In the genomic region with DNA sequence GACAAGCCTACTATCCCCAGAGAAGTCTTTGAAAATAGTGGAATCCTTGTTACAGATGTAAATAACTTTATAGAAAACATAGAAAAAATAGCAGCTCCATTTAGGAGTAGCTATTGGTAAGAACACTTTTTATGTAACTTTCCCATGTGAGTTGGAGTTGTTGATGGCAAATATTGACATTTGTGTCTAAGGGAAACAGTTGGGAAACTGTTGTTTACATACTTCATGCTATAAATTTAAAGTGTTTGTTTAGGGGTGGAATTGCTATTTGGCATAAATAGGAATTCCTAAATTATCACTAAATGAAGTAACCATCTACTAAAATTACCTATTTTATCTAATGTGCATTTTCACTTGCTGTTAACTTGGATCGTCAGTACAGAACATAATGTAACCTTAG, we compare ENCODE assay signal across 2 cellular contexts.
TF ChIP-seq lines count a peak whose summit lies in the region.

No MANE protein-coding gene starts in this region.

TF ChIP-seq in A549, 52 proteins besides CTCF, POLR2A, EP300 and RAD21 (continued from another document):
- TF ChIP-seq FOSB (CRISPR knock-in tag; IDR thresholded peaks at IDR 0.05) = 0 out of 2 replicates have a peak, but pooled peaks have one; percentile 21
- 0 out of 4 replicates have a peak, but pooled peaks of 1 of the 2 experiments have one; percentile 23 for TF ChIP-seq CEBPB (IDR thresholded peaks at IDR 0.05)
- TF ChIP-seq ZNF302 (CRISPR knock-in tag; IDR thresholded peaks at IDR 0.05) = no peak
- no peak for TF ChIP-seq MYC (IDR thresholded peaks at IDR 0.05; ENCODE audit: borderline replicate concordance, low read length)
- TF ChIP-seq, protein P1, sequence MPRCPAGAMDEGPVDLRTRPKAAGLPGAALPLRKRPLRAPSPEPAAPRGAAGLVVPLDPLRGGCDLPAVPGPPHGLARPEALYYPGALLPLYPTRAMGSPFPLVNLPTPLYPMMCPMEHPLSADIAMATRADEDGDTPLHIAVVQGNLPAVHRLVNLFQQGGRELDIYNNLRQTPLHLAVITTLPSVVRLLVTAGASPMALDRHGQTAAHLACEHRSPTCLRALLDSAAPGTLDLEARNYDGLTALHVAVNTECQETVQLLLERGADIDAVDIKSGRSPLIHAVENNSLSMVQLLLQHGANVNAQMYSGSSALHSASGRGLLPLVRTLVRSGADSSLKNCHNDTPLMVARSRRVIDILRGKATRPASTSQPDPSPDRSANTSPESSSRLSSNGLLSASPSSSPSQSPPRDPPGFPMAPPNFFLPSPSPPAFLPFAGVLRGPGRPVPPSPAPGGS (IDR thresholded peaks at IDR 0.05) = no peak

TF ChIP-seq in HepG2, 621 proteins besides CTCF, POLR2A, EP300 and RAD21 (continued from another document and continues in another):
- TF ChIP-seq RARA (CRISPR knock-in tag; IDR thresholded peaks at IDR 0.05) = peak; percentile 64
- TF ChIP-seq THAP11 (CRISPR knock-in tag; IDR thresholded peaks at IDR 0.05) = peak; percentile 21; the same call in 1 of the 2 replicates
- TF ChIP-seq, protein P2, sequence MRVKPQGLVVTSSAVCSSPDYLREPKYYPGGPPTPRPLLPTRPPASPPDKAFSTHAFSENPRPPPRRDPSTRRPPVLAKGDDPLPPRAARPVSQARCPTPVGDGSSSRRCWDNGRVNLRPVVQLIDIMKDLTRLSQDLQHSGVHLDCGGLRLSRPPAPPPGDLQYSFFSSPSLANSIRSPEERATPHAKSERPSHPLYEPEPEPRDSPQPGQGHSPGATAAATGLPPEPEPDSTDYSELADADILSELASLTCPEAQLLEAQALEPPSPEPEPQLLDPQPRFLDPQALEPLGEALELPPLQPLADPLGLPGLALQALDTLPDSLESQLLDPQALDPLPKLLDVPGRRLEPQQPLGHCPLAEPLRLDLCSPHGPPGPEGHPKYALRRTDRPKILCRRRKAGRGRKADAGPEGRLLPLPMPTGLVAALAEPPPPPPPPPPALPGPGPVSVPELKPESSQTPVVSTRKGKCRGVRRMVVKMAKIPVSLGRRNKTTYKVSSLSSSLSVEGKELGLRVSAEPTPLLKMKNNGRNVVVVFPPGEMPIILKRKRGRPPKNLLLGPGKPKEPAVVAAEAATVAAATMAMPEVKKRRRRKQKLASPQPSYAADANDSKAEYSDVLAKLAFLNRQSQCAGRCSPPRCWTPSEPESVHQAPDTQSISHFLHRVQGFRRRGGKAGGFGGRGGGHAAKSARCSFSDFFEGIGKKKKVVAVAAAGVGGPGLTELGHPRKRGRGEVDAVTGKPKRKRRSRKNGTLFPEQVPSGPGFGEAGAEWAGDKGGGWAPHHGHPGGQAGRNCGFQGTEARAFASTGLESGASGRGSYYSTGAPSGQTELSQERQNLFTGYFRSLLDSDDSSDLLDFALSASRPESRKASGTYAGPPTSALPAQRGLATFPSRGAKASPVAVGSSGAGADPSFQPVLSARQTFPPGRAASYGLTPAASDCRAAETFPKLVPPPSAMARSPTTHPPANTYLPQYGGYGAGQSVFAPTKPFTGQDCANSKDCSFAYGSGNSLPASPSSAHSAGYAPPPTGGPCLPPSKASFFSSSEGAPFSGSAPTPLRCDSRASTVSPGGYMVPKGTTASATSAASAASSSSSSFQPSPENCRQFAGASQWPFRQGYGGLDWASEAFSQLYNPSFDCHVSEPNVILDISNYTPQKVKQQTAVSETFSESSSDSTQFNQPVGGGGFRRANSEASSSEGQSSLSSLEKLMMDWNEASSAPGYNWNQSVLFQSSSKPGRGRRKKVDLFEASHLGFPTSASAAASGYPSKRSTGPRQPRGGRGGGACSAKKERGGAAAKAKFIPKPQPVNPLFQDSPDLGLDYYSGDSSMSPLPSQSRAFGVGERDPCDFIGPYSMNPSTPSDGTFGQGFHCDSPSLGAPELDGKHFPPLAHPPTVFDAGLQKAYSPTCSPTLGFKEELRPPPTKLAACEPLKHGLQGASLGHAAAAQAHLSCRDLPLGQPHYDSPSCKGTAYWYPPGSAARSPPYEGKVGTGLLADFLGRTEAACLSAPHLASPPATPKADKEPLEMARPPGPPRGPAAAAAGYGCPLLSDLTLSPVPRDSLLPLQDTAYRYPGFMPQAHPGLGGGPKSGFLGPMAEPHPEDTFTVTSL (CRISPR knock-in tag; IDR thresholded peaks at IDR 0.05; ENCODE audit: borderline replicate concordance) = peak; percentile 61; the same call in 1 of the 2 replicates
- TF ChIP-seq ZIK1 (CRISPR knock-in tag; IDR thresholded peaks at IDR 0.05; ENCODE audit: borderline replicate concordance, low read depth) = no peak
- TF ChIP-seq JUNB (CRISPR knock-in tag; IDR thresholded peaks at IDR 0.05; ENCODE audit: borderline replicate concordance) = no peak
- TF ChIP-seq ZNF451 (CRISPR knock-in tag; IDR thresholded peaks at IDR 0.05) = no peak
- peak; percentile 61 for TF ChIP-seq TBL1XR1 (IDR thresholded peaks at IDR 0.05; ENCODE audit: borderline replicate concordance, low read length, partially characterized antibody)
- no peak for TF ChIP-seq SMAD9 (CRISPR knock-in tag; IDR thresholded peaks at IDR 0.05)
- TF ChIP-seq KAT8 (CRISPR knock-in tag; IDR thresholded peaks at IDR 0.05) = no peak
- TF ChIP-seq, protein P3, sequence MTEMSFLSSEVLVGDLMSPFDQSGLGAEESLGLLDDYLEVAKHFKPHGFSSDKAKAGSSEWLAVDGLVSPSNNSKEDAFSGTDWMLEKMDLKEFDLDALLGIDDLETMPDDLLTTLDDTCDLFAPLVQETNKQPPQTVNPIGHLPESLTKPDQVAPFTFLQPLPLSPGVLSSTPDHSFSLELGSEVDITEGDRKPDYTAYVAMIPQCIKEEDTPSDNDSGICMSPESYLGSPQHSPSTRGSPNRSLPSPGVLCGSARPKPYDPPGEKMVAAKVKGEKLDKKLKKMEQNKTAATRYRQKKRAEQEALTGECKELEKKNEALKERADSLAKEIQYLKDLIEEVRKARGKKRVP (CRISPR knock-in tag; IDR thresholded peaks at IDR 0.05) = 0 out of 4 replicates have a peak, but pooled peaks of 1 of the 2 experiments have one; percentile 23
- no peak for TF ChIP-seq ZNF225 (CRISPR knock-in tag; IDR thresholded peaks at IDR 0.05)
- TF ChIP-seq SAFB2 (CRISPR knock-in tag; IDR thresholded peaks at IDR 0.05; ENCODE audit: borderline replicate concordance, low read depth) = no peak
- no peak for TF ChIP-seq ETV5 (CRISPR knock-in tag; IDR thresholded peaks at IDR 0.05; ENCODE audit: borderline replicate concordance)
- TF ChIP-seq, protein P4, sequence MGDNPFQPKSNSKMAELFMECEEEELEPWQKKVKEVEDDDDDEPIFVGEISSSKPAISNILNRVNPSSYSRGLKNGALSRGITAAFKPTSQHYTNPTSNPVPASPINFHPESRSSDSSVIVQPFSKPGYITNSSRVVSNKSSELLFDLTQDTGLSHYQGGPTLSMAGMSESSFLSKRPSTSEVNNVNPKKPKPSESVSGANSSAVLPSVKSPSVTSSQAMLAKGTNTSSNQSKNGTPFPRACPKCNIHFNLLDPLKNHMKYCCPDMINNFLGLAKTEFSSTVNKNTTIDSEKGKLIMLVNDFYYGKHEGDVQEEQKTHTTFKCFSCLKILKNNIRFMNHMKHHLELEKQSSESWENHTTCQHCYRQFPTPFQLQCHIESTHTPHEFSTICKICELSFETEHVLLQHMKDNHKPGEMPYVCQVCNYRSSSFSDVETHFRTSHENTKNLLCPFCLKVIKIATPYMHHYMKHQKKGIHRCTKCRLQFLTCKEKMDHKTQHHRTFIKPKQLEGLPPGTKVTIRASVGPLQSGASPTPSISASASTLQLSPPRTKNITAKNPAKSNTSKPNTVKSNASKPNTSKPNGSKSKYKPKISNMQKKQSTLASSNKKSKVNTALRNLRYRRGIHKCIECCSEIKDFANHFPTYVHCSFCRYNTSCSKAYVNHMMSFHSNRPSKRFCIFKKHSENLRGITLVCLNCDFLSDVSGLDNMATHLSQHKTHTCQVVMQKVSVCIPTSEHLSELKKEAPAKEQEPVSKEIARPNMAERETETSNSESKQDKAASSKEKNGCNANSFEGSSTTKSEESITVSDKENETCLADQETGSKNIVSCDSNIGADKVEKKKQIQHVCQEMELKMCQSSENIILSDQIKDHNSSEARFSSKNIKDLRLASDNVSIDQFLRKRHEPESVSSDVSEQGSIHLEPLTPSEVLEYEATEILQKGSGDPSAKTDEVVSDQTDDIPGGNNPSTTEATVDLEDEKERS (CRISPR knock-in tag; IDR thresholded peaks at IDR 0.05) = no peak
- peak; percentile 32; the same call in 1 of the 2 replicates for TF ChIP-seq LCORL (IDR thresholded peaks at IDR 0.05)
- no peak for TF ChIP-seq LCORL (CRISPR knock-in tag; IDR thresholded peaks at IDR 0.05)
- no peak for TF ChIP-seq ZNF121 (CRISPR knock-in tag; IDR thresholded peaks at IDR 0.05)
- peak; percentile 38; the same call in 1 of the 2 replicates for TF ChIP-seq NCOA2 (CRISPR knock-in tag; IDR thresholded peaks at IDR 0.05)
- TF ChIP-seq ZMYM2 (CRISPR knock-in tag; IDR thresholded peaks at IDR 0.05) = no peak
- TF ChIP-seq CEBPB (IDR thresholded peaks at IDR 0.05; ENCODE audit: borderline replicate concordance, low read depth, low read length) = peak; percentile 54; the same call in 1 of the 2 replicates
- peak; percentile 27; the same call in 1 of the 2 replicates for TF ChIP-seq SOX5 (CRISPR knock-in tag; IDR thresholded peaks at IDR 0.05; ENCODE audit: borderline replicate concordance)
- TF ChIP-seq, protein P5, sequence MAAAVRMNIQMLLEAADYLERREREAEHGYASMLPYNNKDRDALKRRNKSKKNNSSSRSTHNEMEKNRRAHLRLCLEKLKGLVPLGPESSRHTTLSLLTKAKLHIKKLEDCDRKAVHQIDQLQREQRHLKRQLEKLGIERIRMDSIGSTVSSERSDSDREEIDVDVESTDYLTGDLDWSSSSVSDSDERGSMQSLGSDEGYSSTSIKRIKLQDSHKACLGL (CRISPR knock-in tag; IDR thresholded peaks at IDR 0.05) = no peak
- peak; percentile 66; the same call in 1 of the 2 replicates for TF ChIP-seq TBX3 (IDR thresholded peaks at IDR 0.05; ENCODE audit: borderline replicate concordance)
- TF ChIP-seq GATAD2A (CRISPR knock-in tag; IDR thresholded peaks at IDR 0.05) = peak; percentile 62
- peak; percentile 95 for TF ChIP-seq FOXA3 (CRISPR knock-in tag; IDR thresholded peaks at IDR 0.05)
- no peak for TF ChIP-seq ZNF570 (CRISPR knock-in tag; IDR thresholded peaks at IDR 0.05; ENCODE audit: borderline replicate concordance)
- no peak for TF ChIP-seq ZSCAN29 (CRISPR knock-in tag; conservative IDR thresholded peaks at IDR 0.05)
- TF ChIP-seq, protein P6, sequence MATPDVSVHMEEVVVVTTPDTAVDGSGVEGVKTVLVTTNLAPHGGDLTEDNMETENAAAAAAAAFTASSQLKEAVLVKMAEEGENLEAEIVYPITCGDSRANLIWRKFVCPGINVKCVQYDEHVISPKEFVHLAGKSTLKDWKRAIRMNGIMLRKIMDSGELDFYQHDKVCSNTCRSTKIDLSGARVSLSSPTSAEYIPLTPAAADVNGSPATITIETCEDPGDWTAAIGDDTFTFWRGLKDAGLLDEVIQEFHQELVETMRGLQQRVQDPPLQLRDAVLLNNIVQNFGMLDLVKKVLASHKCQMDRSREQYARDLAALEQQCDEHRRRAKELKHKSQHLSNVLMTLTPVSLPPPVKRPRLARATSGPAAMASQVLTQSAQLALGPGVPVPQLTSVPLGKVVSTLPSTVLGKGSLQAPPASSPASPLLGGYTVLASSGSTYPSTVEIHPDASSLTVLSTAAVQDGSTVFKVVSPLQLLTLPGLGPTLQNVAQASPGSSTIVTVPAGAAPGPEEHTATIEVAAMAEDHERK (CRISPR knock-in tag; IDR thresholded peaks at IDR 0.05; ENCODE audit: low read depth) = no peak
- TF ChIP-seq MXD4 (CRISPR knock-in tag; IDR thresholded peaks at IDR 0.05) = no peak
- TF ChIP-seq FOXJ3 (CRISPR knock-in tag; IDR thresholded peaks at IDR 0.05; ENCODE audit: borderline replicate concordance) = peak; percentile 53; the same call in 1 of the 2 replicates
- TF ChIP-seq, protein P7, sequence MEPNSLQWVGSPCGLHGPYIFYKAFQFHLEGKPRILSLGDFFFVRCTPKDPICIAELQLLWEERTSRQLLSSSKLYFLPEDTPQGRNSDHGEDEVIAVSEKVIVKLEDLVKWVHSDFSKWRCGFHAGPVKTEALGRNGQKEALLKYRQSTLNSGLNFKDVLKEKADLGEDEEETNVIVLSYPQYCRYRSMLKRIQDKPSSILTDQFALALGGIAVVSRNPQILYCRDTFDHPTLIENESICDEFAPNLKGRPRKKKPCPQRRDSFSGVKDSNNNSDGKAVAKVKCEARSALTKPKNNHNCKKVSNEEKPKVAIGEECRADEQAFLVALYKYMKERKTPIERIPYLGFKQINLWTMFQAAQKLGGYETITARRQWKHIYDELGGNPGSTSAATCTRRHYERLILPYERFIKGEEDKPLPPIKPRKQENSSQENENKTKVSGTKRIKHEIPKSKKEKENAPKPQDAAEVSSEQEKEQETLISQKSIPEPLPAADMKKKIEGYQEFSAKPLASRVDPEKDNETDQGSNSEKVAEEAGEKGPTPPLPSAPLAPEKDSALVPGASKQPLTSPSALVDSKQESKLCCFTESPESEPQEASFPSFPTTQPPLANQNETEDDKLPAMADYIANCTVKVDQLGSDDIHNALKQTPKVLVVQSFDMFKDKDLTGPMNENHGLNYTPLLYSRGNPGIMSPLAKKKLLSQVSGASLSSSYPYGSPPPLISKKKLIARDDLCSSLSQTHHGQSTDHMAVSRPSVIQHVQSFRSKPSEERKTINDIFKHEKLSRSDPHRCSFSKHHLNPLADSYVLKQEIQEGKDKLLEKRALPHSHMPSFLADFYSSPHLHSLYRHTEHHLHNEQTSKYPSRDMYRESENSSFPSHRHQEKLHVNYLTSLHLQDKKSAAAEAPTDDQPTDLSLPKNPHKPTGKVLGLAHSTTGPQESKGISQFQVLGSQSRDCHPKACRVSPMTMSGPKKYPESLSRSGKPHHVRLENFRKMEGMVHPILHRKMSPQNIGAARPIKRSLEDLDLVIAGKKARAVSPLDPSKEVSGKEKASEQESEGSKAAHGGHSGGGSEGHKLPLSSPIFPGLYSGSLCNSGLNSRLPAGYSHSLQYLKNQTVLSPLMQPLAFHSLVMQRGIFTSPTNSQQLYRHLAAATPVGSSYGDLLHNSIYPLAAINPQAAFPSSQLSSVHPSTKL (CRISPR knock-in tag; IDR thresholded peaks at IDR 0.05) = peak; percentile 77
- TF ChIP-seq, protein P8, sequence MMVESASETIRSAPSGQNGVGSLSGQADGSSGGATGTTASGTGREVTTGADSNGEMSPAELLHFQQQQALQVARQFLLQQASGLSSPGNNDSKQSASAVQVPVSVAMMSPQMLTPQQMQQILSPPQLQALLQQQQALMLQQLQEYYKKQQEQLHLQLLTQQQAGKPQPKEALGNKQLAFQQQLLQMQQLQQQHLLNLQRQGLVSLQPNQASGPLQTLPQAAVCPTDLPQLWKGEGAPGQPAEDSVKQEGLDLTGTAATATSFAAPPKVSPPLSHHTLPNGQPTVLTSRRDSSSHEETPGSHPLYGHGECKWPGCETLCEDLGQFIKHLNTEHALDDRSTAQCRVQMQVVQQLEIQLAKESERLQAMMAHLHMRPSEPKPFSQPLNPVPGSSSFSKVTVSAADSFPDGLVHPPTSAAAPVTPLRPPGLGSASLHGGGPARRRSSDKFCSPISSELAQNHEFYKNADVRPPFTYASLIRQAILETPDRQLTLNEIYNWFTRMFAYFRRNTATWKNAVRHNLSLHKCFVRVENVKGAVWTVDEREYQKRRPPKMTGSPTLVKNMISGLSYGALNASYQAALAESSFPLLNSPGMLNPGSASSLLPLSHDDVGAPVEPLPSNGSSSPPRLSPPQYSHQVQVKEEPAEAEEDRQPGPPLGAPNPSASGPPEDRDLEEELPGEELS (CRISPR knock-in tag; IDR thresholded peaks at IDR 0.05) = 0 out of 2 replicates have a peak, but pooled peaks have one; percentile 45
- no peak for TF ChIP-seq NFE2L2 (IDR thresholded peaks at IDR 0.05; ENCODE audit: low read length)
